27 cellular contexts compared by ENCODE assay signal in genomic region chrX:132127748-132128147, GRCh38. TPM values are rescaled to one million over a fixed set of nuclear protein-coding genes. Genes with fewer than 3 reads are reported as not detected.
DNase-seq lines count a peak whose midpoint lies in the region; ATAC-seq and TF ChIP-seq lines count a peak whose summit lies in the region.
"Had no signal": no experiment of that assay in that cellular context is flagged by ENCODE, and none has a peak within 500 bp of the region (broad histone marks: within the 10 kb centered on the region; RNA-seq: fewer than 3 reads in every experiment).

TSS of gene FRMD7 (minus strand) at chrX:132128020. CDS start at chrX:132127844, 176 bp downstream.

- in situ Hi-C loops in astrocyte of the spinal cord (cut with HindIII; ENCODE audit: low sequenced_read_pairs) = no loop called here

- no peaks in the 10 kb centered on the region for H3K36me3 ChIP-seq in thoracic aorta
- H3K36me3 ChIP-seq: cardiac muscle cell, pancreas had no signal

- DNase-seq in M059J (ENCODE audit: low read depth) (peak; percentile 53), astrocyte of the spinal cord (ENCODE audit: low read depth, low spot score) (peak; percentile 27), iris pigment epithelial cell (ENCODE audit: low read depth) (peak; percentile 6), thoracic aorta (ENCODE audit: low spot score) (no peak), NCI-H1436 treated with DMSO at 0.1 percent for 48 hours (lab: John Stamatoyannopoulos, UW) (no peak), ecto neural progenitor cell (ENCODE audit: low spot score) (no peak), amniotic stem cell (lab: John Stamatoyannopoulos, UW) (no peak)
- DNase-seq: activated CD4-positive, alpha-beta memory T cell treated with anti-CD3 and anti-CD28 coated beads, Interleukin-2, amount 10 ng/mL, durations not matched to agents 7 days and 5 days; activated CD4-positive, CD25-positive, alpha-beta regulatory T cell; activated effector memory CD4-positive, alpha-beta T cell treated with anti-CD3 and anti-CD28 coated beads, Interleukin-2, amount 50 U/mL, for 16 hours; activated naive CD8-positive, alpha-beta T cell treated with anti-CD3 and anti-CD28 coated beads, Interleukin-2, amount 50 U/mL, for 24 hours; mesendoderm; natural killer cell; NCI-H1048; NCI-H187 treated with DMSO at 0.1 percent for 48 hours; NCI-H226; NCI-H774; stimulated activated naive CD4-positive, alpha-beta T cell treated with Interleukin-2 at 50 U/mL for 16 hours; T1000; testis had no signal

- no peak within 1 kb of the TSS for H3K4me3 ChIP-seq in astrocyte of the spinal cord (ENCODE audit: low read depth, low read length)
- H3K4me3 ChIP-seq in thoracic aorta = peak within 1 kb of the TSS; percentile 25
- H3K4me3 ChIP-seq: cardiac muscle cell, pancreas, testis had no signal

- no peak for TF ChIP-seq CTCF in astrocyte of the spinal cord (IDR thresholded peaks at IDR 0.05; ENCODE audit: low read depth, low read length)
- TF ChIP-seq CTCF in thoracic aorta (IDR thresholded peaks at IDR 0.05) = no peak

- no peaks in the 10 kb centered on the region for H3K4me1 ChIP-seq in thoracic aorta (ENCODE audit: control insufficient read depth in 1 of 2, low read depth in 2 of 2)
- H3K4me1 ChIP-seq: pancreas, testis had no signal

- no peaks in the 10 kb centered on the region for H3K27me3 ChIP-seq in thoracic aorta (replicated peaks; ENCODE audit: insufficient read depth)
- H3K27me3 ChIP-seq: cardiac muscle cell, testis had no signal

- ATAC-seq in thoracic aorta (ENCODE audit: insufficient number of reproducible peaks, low FRiP score, low read depth) (no peak), GM21526 (IDR thresholded peaks at IDR 0.05; ENCODE audit: low FRiP score, unreplicated experiment) (no peak)
- ATAC-seq: activated naive CD8-positive, alpha-beta T cell treated with anti-CD3 and anti-CD28 coated beads, Interleukin-2, amount 50 U/mL, for 24 hours; natural killer cell; right cardiac atrium had no signal

- no peak within 1 kb of the TSS for H3K27ac ChIP-seq in thoracic aorta
- H3K27ac ChIP-seq: C4-2B, cardiac muscle cell, HL-60, pancreas, testis had no signal

- H3K9me3 ChIP-seq in thoracic aorta = no peaks in the 10 kb centered on the region
- H3K9me3 ChIP-seq: pancreas, testis had no signal

RNA-seq across cellular contexts. Expression of gene FRMD7, which starts in this region (rescaled TPM):
- 0.07 TPM in 1 of 2 replicates, not detected in the other for total RNA-seq in M059J (2014; rRNA removed; shearing (Covaris generic))
- total RNA-seq in thoracic aorta = under 1 TPM; 0.27 to 0.28 TPM
- total RNA-seq: activated CD4-positive, alpha-beta memory T cell treated with anti-CD3 and anti-CD28 coated beads, Interleukin-2, amount 10 ng/mL, durations not matched to agents 7 days and 5 days; cardiac muscle cell; Daoy; natural killer cell; pancreas; right cardiac atrium had no signal

Comparison
In these comparisons a context has a peak if more than half of its experiments do, and no peak if none do; other contexts are left out.
1. Peak in DNase-seq in M059J; RNA of the gene not detected or under 1 TPM.
2. DNase-seq: peak in astrocyte of the spinal cord (single experiment) and iris pigment epithelial cell (single experiment); none in thoracic aorta (single experiment), NCI-H1436 treated with DMSO at 0.1 percent for 48 hours (single experiment), ecto neural progenitor cell (single experiment) and amniotic stem cell (single experiment).